ENCODE assay signal across 1 cellular context in genomic region chr14:103928011-103928890, GRCh38.
TF ChIP-seq lines count a peak whose summit lies in the region.

TDRD9 (plus strand) TSS chr14:103928456; CDS start chr14:103928510, 54 bp downstream.

TF ChIP-seq in neural cell, 6 proteins besides CTCF, POLR2A, EP300 and RAD21 (continued from another document):
- no peak for TF ChIP-seq MXI1 (conservative IDR thresholded peaks at IDR 0.05; ENCODE audit: poor library complexity, severe bottlenecking)
- no peak for TF ChIP-seq EZH2 (IDR thresholded peaks at IDR 0.05; ENCODE audit: borderline replicate concordance, insufficient read depth, low read length, poor library complexity, severe bottlenecking)
